1 cellular context compared by ENCODE assay signal in the genomic region with DNA sequence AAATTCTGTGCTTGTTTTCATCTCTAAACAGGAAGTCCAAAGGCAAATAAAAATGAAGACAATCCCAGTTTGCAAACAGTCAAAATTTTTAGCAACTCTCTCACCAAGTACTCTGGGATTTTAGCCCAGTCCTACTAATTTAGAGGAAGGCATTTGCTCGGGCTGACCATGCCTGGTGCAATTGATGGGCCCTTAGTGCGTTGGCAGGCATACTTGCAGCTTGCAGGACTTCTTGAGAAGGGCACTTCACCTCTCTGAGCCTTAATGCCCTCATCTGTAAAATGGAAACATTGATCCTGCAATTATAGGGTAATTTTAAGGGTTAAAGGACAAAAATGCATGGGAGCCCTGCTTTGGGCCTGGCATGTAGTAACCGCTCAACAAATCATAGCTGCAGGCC.
TF ChIP-seq lines count a peak whose summit lies in the region.

No MANE protein-coding gene starts in this region.

TF ChIP-seq in HCT116, 20 proteins besides CTCF, POLR2A, EP300 and RAD21 (continued from another document):
- TF ChIP-seq, protein P1, sequence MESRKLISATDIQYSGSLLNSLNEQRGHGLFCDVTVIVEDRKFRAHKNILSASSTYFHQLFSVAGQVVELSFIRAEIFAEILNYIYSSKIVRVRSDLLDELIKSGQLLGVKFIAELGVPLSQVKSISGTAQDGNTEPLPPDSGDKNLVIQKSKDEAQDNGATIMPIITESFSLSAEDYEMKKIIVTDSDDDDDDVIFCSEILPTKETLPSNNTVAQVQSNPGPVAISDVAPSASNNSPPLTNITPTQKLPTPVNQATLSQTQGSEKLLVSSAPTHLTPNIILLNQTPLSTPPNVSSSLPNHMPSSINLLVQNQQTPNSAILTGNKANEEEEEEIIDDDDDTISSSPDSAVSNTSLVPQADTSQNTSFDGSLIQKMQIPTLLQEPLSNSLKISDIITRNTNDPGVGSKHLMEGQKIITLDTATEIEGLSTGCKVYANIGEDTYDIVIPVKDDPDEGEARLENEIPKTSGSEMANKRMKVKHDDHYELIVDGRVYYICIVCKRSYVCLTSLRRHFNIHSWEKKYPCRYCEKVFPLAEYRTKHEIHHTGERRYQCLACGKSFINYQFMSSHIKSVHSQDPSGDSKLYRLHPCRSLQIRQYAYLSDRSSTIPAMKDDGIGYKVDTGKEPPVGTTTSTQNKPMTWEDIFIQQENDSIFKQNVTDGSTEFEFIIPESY (IDR thresholded peaks at IDR 0.05; ENCODE audit: extremely low read depth, insufficient replicate concordance, low read length) = no peak
